ENCODE assay signal across 9 cellular contexts in the genomic region with DNA sequence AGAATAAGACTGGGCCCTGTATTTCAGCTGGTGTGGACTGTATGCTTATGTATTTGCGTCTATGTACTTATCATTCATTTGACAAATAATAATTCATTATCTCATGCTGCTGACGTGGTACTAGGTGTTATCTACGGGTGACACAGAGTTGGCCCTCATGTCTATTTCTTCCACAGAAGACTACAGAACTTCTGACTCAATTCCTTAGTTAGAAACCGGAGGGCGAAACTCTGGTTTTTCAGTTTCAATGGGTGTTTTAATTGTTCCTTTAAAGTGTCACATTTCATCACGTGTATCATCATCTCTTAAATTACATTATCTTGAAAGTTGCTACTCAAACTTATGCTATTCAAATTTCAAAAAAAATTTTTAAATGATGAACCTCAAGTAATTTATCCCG.
DNase-seq lines count a peak whose midpoint lies in the region; ATAC-seq and TF ChIP-seq lines count a peak whose summit lies in the region.
"Had no signal": no experiment of that assay in that cellular context is flagged by ENCODE, and none has a peak within 500 bp of the region (broad histone marks: within the 10 kb centered on the region; RNA-seq: fewer than 3 reads in every experiment).

No MANE protein-coding gene starts in this region.

- H3K36me3 Mint-ChIP-seq in activated T-helper 1 cell treated with anti-CD3 and anti-CD28 coated beads, Interleukin-12 subunit alpha, Interleukin-12 subunit beta, Interleukin-2, Interleukin-4 antibody, amounts not matched to agents 30 ng/mL and 10 ng/mL and 1 ng/mL, durations not matched to agents 14 hours and 24 hours and 36 hours (ENCODE audit: low read depth): no peaks in the 10 kb centered on the region

- H3K9me3 Mint-ChIP-seq in activated T-helper 1 cell treated with anti-CD3 and anti-CD28 coated beads, Interleukin-12 subunit alpha, Interleukin-12 subunit beta, Interleukin-2, Interleukin-4 antibody, amounts not matched to agents 30 ng/mL and 10 ng/mL and 1 ng/mL, durations not matched to agents 14 hours and 24 hours and 36 hours: no peaks in the 10 kb centered on the region
- H3K9me3 Mint-ChIP-seq: endodermal cell had no signal

- DNase-seq in GM20000 (ENCODE audit: low spot score): peak; percentile 54
- peak; percentile 17 for DNase-seq in activated T-helper 1 cell treated with anti-CD3 and anti-CD28 coated beads, Interleukin-12 subunit alpha, Interleukin-12 subunit beta, Interleukin-2, Interleukin-4 antibody, amounts not matched to agents 30 ng/mL and 10 ng/mL and 1 ng/mL, durations not matched to agents 14 hours and 24 hours and 36 hours (ENCODE audit: low spot score)
- no peak for DNase-seq in NCI-H524 (lab: John Stamatoyannopoulos, UW)
- DNase-seq in OCI-LY7 (ENCODE audit: low spot score): no peak
- DNase-seq in NCI-H524 treated with DMSO at 0.1 percent for 48 hours (lab: John Stamatoyannopoulos, UW): no peak
- no peak for DNase-seq in NCI-H2107 (lab: John Stamatoyannopoulos, UW)
- DNase-seq: endodermal cell had no signal

- no peaks in the 10 kb centered on the region for H3K9me2 ChIP-seq in OCI-LY7 (ENCODE audit: insufficient read depth, low read length)

- peaks cover 22% of the 10 kb centered on the region for H3K4me1 Mint-ChIP-seq in activated T-helper 1 cell treated with anti-CD3 and anti-CD28 coated beads, Interleukin-12 subunit alpha, Interleukin-12 subunit beta, Interleukin-2, Interleukin-4 antibody, amounts not matched to agents 30 ng/mL and 10 ng/mL and 1 ng/mL, durations not matched to agents 14 hours and 24 hours and 36 hours (ENCODE audit: low read depth)

- no peak overlapping the region for H3K4me2 ChIP-seq in OCI-LY7 (ENCODE audit: low read length)

- H3K9me3 ChIP-seq in OCI-LY7 (ENCODE audit: low read length): no peaks in the 10 kb centered on the region

- intact Hi-C loops in activated T-helper 1 cell treated with anti-CD3 and anti-CD28 coated beads, Interleukin-12 subunit alpha, Interleukin-12 subunit beta, Interleukin-2, Interleukin-4 antibody, amounts not matched to agents 30 ng/mL and 10 ng/mL and 1 ng/mL, durations not matched to agents 14 hours and 24 hours and 36 hours (cut with micrococcal nuclease): loop anchor here (1.0 to 5.0 kb wide), 17 partner anchors 27 to 773 kb away; a partner anchor contains a TSS
- intact Hi-C loops in OCI-LY7 (cut with micrococcal nuclease; ENCODE audit: unreplicated experiment): loop anchor here (10.0 kb wide), 4 partner anchors 205 to 1055 kb away; no protein-coding TSS in a partner anchor

- no peak overlapping the region for H3K4me3 ChIP-seq in OCI-LY7 (ENCODE audit: low read depth, low read length, poor library complexity, severe bottlenecking)

- H3K36me3 ChIP-seq in OCI-LY7 (ENCODE audit: insufficient read depth, low read length): no peaks in the 10 kb centered on the region

- POLR2A ChIA-PET in OCI-LY7 (lab: Charles Lee): no interaction called here

- no peak for TF ChIP-seq CTCF in GM20000 (IDR thresholded peaks at IDR 0.05; ENCODE audit: extremely low read depth, missing control alignments)
- TF ChIP-seq CTCF in OCI-LY7 (conservative IDR thresholded peaks at IDR 0.05; ENCODE audit: low read length): no peak

- CTCF ChIA-PET in OCI-LY7 (lab: Charles Lee; ENCODE audit: unreplicated experiment): no interaction called here

- no peak overlapping the region for H2AFZ ChIP-seq in OCI-LY7 (ENCODE audit: low read length)

- no peaks in the 10 kb centered on the region for H3K27me3 Mint-ChIP-seq in activated T-helper 1 cell treated with anti-CD3 and anti-CD28 coated beads, Interleukin-12 subunit alpha, Interleukin-12 subunit beta, Interleukin-2, Interleukin-4 antibody, amounts not matched to agents 30 ng/mL and 10 ng/mL and 1 ng/mL, durations not matched to agents 14 hours and 24 hours and 36 hours (ENCODE audit: insufficient read depth)

- H4K20me1 ChIP-seq in OCI-LY7 (ENCODE audit: insufficient read depth, low read length): no peaks in the 10 kb centered on the region

- no TSS peak for BruUV-seq in OCI-LY7 (replicated peaks; lab: Mats Ljungman, UMichigan)

- peak overlapping the region; percentile 85 for H3K27ac Mint-ChIP-seq in activated T-helper 1 cell treated with anti-CD3 and anti-CD28 coated beads, Interleukin-12 subunit alpha, Interleukin-12 subunit beta, Interleukin-2, Interleukin-4 antibody, amounts not matched to agents 30 ng/mL and 10 ng/mL and 1 ng/mL, durations not matched to agents 14 hours and 24 hours and 36 hours
- H3K27ac Mint-ChIP-seq: endodermal cell had no signal

- H3K27ac ChIP-seq in OCI-LY7 (ENCODE audit: low read depth, low read length, poor library complexity, severe bottlenecking): no peak overlapping the region

- H3K4me3 Mint-ChIP-seq in activated T-helper 1 cell treated with anti-CD3 and anti-CD28 coated beads, Interleukin-12 subunit alpha, Interleukin-12 subunit beta, Interleukin-2, Interleukin-4 antibody, amounts not matched to agents 30 ng/mL and 10 ng/mL and 1 ng/mL, durations not matched to agents 14 hours and 24 hours and 36 hours: no peak overlapping the region
- H3K4me3 Mint-ChIP-seq: endodermal cell had no signal

- H3K79me2 ChIP-seq in OCI-LY7 (ENCODE audit: insufficient read depth, low read depth, low read length): no peaks in the 10 kb centered on the region

- peak; percentile 73 for ATAC-seq in GM18499 (IDR thresholded peaks at IDR 0.05; ENCODE audit: insufficient read depth, unreplicated experiment)
- ATAC-seq in HG03175 (IDR thresholded peaks at IDR 0.05; ENCODE audit: unreplicated experiment): peak; percentile 67

- H3K4me1 ChIP-seq in OCI-LY7 (ENCODE audit: insufficient read depth, low read length, poor library complexity, severe bottlenecking): peaks cover 3% of the 10 kb centered on the region

Comparison
In these comparisons a context has a peak if more than half of its experiments do, and no peak if none do; other contexts are left out.
1. DNase-seq: peak in GM20000 (single experiment) and activated T-helper 1 cell treated with anti-CD3 and anti-CD28 coated beads, Interleukin-12 subunit alpha, Interleukin-12 subunit beta, Interleukin-2, Interleukin-4 antibody, amounts not matched to agents 30 ng/mL and 10 ng/mL and 1 ng/mL, durations not matched to agents 14 hours and 24 hours and 36 hours (single experiment); none in NCI-H524 (0 of 2), OCI-LY7 (single experiment), NCI-H524 treated with DMSO at 0.1 percent for 48 hours (single experiment) and NCI-H2107 (single experiment).